ENCODE assay signal across 1 cellular context in the genomic region with DNA sequence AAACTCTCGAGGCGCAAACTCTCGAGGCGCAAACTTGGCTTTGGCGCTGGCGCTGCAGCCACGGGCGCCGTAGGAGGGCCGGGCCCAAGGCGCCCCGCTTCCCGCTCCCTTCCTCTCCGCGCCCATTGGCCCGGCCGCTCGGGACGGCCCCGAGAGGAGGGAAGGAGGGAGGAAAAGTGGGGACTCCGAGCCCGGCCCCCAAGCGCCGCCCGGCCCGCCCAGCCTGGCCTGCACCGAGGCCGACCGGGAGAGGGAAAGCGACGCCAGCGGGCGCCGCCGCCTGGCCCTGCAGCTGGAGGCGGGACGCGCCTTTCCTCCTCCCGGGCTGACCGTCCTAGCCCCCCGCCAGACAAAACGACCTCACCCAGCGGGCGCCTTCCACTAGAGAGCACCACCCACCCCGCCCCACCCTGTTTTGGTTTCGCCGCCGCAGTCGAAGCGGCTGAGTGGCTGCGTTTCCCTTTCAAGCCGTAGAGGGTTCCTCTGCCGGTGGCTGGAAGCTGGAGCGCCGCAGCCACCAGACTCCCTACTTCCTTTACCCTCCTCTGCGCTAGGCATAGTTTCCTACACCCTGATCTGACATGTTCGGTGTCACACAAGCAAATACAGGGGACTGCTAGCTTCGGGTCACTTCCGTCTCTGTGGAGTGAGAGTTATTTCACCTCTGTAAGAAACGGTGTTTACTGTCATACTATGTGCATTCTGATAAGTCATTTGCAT.
A peak's percentile ranks its signal among the peaks of the same experiment; 100 is the strongest.
TF ChIP-seq lines count a peak whose summit lies in the region.

A gene with protein sequence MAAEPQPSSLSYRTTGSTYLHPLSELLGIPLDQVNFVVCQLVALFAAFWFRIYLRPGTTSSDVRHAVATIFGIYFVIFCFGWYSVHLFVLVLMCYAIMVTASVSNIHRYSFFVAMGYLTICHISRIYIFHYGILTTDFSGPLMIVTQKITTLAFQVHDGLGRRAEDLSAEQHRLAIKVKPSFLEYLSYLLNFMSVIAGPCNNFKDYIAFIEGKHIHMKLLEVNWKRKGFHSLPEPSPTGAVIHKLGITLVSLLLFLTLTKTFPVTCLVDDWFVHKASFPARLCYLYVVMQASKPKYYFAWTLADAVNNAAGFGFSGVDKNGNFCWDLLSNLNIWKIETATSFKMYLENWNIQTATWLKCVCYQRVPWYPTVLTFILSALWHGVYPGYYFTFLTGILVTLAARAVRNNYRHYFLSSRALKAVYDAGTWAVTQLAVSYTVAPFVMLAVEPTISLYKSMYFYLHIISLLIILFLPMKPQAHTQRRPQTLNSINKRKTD (minus strand): TSS at position 78 of the 720 bp plus-strand sequence. CDS start 235 bp downstream, outside the sequence.

TF ChIP-seq in HepG2, 621 proteins besides CTCF, POLR2A, EP300 and RAD21 (continued from another document and continues in another):
- TF ChIP-seq ZBTB20 (CRISPR knock-in tag; IDR thresholded peaks at IDR 0.05; ENCODE audit: borderline replicate concordance, low read depth) (no peak), BCL6 (CRISPR knock-in tag; IDR thresholded peaks at IDR 0.05) (no peak), SSRP1 (CRISPR knock-in tag; IDR thresholded peaks at IDR 0.05) (no peak), PCBP2 (optimal IDR thresholded peaks at IDR 0.05; ENCODE audit: low read depth, low read length, poor library complexity, severe bottlenecking) (no peak), GATAD2A (CRISPR knock-in tag; IDR thresholded peaks at IDR 0.05) (no peak), STAG1 (CRISPR knock-in tag; IDR thresholded peaks at IDR 0.05) (no peak), IKZF4 (CRISPR knock-in tag; IDR thresholded peaks at IDR 0.05; ENCODE audit: borderline replicate concordance, low read depth, not compliant biosample characterization) (no peak), ZNF232 (CRISPR knock-in tag; IDR thresholded peaks at IDR 0.05; ENCODE audit: borderline replicate concordance) (no peak), HDAC1 (CRISPR knock-in tag; IDR thresholded peaks at IDR 0.05) (no peak), REL (CRISPR knock-in tag; conservative IDR thresholded peaks at IDR 0.05) (no peak), TAF15 (IDR thresholded peaks at IDR 0.05; ENCODE audit: low read depth, low read length, poor library complexity, severe bottlenecking) (no peak), JUND (CRISPR knock-in tag; IDR thresholded peaks at IDR 0.05) (no peak), HOXA3 (CRISPR knock-in tag; IDR thresholded peaks at IDR 0.05) (peak; percentile 44; the same call in 1 of the 2 replicates), ZNF230 (CRISPR knock-in tag; IDR thresholded peaks at IDR 0.05) (0 out of 2 replicates have a peak, but pooled peaks have one; percentile 54), ZC3H4 (CRISPR knock-in tag; IDR thresholded peaks at IDR 0.05; ENCODE audit: borderline replicate concordance) (no peak), FOXJ3 (CRISPR knock-in tag; IDR thresholded peaks at IDR 0.05; ENCODE audit: borderline replicate concordance) (no peak), ZNF260 (CRISPR knock-in tag; IDR thresholded peaks at IDR 0.05; ENCODE audit: borderline replicate concordance, low read depth) (no peak), CCAR2 (optimal IDR thresholded peaks at IDR 0.05; ENCODE audit: low read depth, low read length) (no peak), KLF12 (CRISPR knock-in tag; IDR thresholded peaks at IDR 0.05; ENCODE audit: borderline replicate concordance) (0 out of 2 replicates have a peak, but pooled peaks have one; percentile 51), SP140L (CRISPR knock-in tag; IDR thresholded peaks at IDR 0.05; ENCODE audit: borderline replicate concordance) (no peak), ZNF878 (CRISPR knock-in tag; IDR thresholded peaks at IDR 0.05) (no peak), CBX1 (IDR thresholded peaks at IDR 0.05; ENCODE audit: low read depth) (peak; percentile 15), CENPT (CRISPR knock-in tag; IDR thresholded peaks at IDR 0.05; ENCODE audit: low read depth) (no peak), ZNF136 (CRISPR knock-in tag; IDR thresholded peaks at IDR 0.05; ENCODE audit: low read depth) (no peak), ZNF17 (CRISPR knock-in tag; IDR thresholded peaks at IDR 0.05) (no peak), PLRG1 (conservative IDR thresholded peaks at IDR 0.05) (no peak), SRSF1 (optimal IDR thresholded peaks at IDR 0.05; ENCODE audit: low read depth, low read length) (no peak), RBM39 (IDR thresholded peaks at IDR 0.05; ENCODE audit: low read depth, low read length, poor library complexity, severe bottlenecking) (no peak), ZNF790 (CRISPR knock-in tag; IDR thresholded peaks at IDR 0.05; ENCODE audit: borderline replicate concordance) (no peak), ZNF30 (CRISPR knock-in tag; IDR thresholded peaks at IDR 0.05) (no peak)
- TF ChIP-seq, protein P1, sequence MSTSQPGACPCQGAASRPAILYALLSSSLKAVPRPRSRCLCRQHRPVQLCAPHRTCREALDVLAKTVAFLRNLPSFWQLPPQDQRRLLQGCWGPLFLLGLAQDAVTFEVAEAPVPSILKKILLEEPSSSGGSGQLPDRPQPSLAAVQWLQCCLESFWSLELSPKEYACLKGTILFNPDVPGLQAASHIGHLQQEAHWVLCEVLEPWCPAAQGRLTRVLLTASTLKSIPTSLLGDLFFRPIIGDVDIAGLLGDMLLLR (CRISPR knock-in tag; IDR thresholded peaks at IDR 0.05): peak; percentile 12; the same call in 1 of the 2 replicates
- TF ChIP-seq, protein P2, sequence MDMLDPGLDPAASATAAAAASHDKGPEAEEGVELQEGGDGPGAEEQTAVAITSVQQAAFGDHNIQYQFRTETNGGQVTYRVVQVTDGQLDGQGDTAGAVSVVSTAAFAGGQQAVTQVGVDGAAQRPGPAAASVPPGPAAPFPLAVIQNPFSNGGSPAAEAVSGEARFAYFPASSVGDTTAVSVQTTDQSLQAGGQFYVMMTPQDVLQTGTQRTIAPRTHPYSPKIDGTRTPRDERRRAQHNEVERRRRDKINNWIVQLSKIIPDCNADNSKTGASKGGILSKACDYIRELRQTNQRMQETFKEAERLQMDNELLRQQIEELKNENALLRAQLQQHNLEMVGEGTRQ (IDR thresholded peaks at IDR 0.05; ENCODE audit: low read depth, low read length): no peak
- TF ChIP-seq, protein P2 (CRISPR knock-in tag; IDR thresholded peaks at IDR 0.05; ENCODE audit: borderline replicate concordance): no peak
- TF ChIP-seq, protein P3, sequence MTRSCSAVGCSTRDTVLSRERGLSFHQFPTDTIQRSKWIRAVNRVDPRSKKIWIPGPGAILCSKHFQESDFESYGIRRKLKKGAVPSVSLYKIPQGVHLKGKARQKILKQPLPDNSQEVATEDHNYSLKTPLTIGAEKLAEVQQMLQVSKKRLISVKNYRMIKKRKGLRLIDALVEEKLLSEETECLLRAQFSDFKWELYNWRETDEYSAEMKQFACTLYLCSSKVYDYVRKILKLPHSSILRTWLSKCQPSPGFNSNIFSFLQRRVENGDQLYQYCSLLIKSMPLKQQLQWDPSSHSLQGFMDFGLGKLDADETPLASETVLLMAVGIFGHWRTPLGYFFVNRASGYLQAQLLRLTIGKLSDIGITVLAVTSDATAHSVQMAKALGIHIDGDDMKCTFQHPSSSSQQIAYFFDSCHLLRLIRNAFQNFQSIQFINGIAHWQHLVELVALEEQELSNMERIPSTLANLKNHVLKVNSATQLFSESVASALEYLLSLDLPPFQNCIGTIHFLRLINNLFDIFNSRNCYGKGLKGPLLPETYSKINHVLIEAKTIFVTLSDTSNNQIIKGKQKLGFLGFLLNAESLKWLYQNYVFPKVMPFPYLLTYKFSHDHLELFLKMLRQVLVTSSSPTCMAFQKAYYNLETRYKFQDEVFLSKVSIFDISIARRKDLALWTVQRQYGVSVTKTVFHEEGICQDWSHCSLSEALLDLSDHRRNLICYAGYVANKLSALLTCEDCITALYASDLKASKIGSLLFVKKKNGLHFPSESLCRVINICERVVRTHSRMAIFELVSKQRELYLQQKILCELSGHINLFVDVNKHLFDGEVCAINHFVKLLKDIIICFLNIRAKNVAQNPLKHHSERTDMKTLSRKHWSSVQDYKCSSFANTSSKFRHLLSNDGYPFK (CRISPR knock-in tag; IDR thresholded peaks at IDR 0.05; ENCODE audit: borderline replicate concordance): no peak
- TF ChIP-seq, protein P4, sequence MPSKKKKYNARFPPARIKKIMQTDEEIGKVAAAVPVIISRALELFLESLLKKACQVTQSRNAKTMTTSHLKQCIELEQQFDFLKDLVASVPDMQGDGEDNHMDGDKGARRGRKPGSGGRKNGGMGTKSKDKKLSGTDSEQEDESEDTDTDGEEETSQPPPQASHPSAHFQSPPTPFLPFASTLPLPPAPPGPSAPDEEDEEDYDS (CRISPR knock-in tag; IDR thresholded peaks at IDR 0.05): no peak
- TF ChIP-seq, protein P5, sequence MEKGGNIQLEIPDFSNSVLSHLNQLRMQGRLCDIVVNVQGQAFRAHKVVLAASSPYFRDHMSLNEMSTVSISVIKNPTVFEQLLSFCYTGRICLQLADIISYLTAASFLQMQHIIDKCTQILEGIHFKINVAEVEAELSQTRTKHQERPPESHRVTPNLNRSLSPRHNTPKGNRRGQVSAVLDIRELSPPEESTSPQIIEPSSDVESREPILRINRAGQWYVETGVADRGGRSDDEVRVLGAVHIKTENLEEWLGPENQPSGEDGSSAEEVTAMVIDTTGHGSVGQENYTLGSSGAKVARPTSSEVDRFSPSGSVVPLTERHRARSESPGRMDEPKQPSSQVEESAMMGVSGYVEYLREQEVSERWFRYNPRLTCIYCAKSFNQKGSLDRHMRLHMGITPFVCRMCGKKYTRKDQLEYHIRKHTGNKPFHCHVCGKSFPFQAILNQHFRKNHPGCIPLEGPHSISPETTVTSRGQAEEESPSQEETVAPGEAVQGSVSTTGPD (CRISPR knock-in tag; IDR thresholded peaks at IDR 0.05): no peak
- TF ChIP-seq, protein P6, sequence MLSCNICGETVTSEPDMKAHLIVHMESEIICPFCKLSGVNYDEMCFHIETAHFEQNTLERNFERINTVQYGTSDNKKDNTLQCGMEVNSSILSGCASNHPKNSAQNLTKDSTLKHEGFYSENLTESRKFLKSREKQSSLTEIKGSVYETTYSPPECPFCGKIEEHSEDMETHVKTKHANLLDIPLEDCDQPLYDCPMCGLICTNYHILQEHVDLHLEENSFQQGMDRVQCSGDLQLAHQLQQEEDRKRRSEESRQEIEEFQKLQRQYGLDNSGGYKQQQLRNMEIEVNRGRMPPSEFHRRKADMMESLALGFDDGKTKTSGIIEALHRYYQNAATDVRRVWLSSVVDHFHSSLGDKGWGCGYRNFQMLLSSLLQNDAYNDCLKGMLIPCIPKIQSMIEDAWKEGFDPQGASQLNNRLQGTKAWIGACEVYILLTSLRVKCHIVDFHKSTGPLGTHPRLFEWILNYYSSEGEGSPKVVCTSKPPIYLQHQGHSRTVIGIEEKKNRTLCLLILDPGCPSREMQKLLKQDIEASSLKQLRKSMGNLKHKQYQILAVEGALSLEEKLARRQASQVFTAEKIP (CRISPR knock-in tag; IDR thresholded peaks at IDR 0.05; ENCODE audit: borderline replicate concordance): no peak
- TF ChIP-seq, protein P7, sequence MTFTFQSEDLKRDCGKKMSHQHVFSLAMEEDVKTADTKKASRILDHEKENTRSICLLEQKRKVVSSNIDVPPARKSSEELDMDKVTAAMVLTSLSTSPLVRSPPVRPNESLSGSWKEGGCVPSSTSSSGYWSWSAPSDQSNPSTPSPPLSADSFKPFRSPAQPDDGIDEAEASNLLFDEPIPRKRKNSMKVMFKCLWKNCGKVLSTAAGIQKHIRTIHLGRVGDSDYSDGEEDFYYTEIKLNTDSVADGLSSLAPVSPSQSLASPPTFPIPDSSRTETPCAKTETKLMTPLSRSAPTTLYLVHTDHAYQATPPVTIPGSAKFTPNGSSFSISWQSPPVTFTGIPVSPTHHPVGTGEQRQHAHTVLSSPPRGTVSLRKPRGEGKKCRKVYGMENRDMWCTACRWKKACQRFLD (CRISPR knock-in tag; IDR thresholded peaks at IDR 0.05; ENCODE audit: borderline replicate concordance): 0 out of 2 replicates have a peak, but pooled peaks have one; percentile 37
- TF ChIP-seq, protein P8, sequence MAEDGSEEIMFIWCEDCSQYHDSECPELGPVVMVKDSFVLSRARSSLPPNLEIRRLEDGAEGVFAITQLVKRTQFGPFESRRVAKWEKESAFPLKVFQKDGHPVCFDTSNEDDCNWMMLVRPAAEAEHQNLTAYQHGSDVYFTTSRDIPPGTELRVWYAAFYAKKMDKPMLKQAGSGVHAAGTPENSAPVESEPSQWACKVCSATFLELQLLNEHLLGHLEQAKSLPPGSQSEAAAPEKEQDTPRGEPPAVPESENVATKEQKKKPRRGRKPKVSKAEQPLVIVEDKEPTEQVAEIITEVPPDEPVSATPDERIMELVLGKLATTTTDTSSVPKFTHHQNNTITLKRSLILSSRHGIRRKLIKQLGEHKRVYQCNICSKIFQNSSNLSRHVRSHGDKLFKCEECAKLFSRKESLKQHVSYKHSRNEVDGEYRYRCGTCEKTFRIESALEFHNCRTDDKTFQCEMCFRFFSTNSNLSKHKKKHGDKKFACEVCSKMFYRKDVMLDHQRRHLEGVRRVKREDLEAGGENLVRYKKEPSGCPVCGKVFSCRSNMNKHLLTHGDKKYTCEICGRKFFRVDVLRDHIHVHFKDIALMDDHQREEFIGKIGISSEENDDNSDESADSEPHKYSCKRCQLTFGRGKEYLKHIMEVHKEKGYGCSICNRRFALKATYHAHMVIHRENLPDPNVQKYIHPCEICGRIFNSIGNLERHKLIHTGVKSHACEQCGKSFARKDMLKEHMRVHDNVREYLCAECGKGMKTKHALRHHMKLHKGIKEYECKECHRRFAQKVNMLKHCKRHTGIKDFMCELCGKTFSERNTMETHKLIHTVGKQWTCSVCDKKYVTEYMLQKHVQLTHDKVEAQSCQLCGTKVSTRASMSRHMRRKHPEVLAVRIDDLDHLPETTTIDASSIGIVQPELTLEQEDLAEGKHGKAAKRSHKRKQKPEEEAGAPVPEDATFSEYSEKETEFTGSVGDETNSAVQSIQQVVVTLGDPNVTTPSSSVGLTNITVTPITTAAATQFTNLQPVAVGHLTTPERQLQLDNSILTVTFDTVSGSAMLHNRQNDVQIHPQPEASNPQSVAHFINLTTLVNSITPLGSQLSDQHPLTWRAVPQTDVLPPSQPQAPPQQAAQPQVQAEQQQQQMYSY (CRISPR knock-in tag; IDR thresholded peaks at IDR 0.05): peak; percentile 47; the same call in 1 of the 2 replicates
- TF ChIP-seq, protein P9, sequence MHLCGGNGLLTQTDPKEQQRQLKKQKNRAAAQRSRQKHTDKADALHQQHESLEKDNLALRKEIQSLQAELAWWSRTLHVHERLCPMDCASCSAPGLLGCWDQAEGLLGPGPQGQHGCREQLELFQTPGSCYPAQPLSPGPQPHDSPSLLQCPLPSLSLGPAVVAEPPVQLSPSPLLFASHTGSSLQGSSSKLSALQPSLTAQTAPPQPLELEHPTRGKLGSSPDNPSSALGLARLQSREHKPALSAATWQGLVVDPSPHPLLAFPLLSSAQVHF (CRISPR knock-in tag; IDR thresholded peaks at IDR 0.05): no peak
